In the genomic region with DNA sequence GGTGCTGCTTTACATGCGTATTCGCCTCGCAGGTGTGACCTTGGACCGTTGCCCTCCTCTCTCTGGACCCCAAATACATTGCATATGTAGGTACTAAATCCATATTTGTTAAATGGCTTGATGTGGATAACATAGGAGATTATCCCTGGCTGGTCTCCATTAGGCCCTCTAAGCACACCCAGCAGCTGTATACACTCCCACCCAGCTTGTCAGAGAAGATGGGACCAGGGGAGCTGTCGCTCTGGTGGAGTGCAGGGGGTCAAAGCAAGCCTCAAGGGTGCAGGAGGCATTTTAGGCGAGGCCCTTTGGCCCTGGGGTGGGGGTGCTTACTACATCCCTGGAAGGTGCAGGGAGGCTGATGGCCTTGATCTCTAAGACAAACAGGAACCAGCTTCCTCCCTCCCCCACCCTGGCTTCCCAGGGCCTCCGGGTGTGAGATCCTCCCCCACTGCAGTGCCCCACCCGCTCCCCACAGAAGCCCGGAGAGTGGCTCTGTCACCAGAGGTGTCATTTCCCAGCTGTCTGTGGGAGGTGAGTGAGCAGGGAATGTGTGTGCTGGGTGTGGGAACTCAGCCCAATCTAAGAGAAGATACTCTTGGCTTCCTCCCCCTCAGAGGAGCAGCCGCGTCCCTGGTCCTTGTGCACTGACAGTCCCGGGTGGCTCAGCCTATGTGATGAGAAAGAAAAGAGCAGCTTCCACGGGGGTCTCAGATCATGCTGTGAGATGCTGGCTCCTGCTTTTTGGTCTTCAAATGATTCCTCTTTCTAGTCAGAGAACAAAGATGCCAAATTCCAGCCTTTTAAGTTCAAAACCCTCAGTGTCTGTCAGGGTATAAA, we compare ENCODE assay signal across 6 cellular contexts. TPM values are rescaled to one million over a fixed set of nuclear protein-coding genes. Genes with fewer than 3 reads are reported as not detected.
A peak's percentile ranks its signal among the peaks of the same experiment; 100 is the strongest.
DNase-seq lines count a peak whose midpoint lies in the region; ATAC-seq and TF ChIP-seq lines count a peak whose summit lies in the region.

No MANE protein-coding gene starts in this region.

- H3K36me3 ChIP-seq in Caco-2 (ENCODE audit: control insufficient read depth, insufficient read depth, low read length), result no peaks in the 10 kb centered on the region
- peaks cover 19% of the 10 kb centered on the region; the same call in 1 of the 2 replicates for H3K36me3 ChIP-seq in OCI-LY7 (ENCODE audit: insufficient read depth, low read length)
- no peaks in the 10 kb centered on the region for H3K36me3 ChIP-seq in body of pancreas (replicated peaks in 1 of 2; ENCODE audit: insufficient read depth in 1 of 2, low read depth in 2 of 2)
- H3K36me3 ChIP-seq in muscle layer of colon (ENCODE audit: insufficient read depth, low read length), result peaks cover 24% of the 10 kb centered on the region

- H3K4me1 ChIP-seq in Caco-2 (peaks cover 9% of the 10 kb centered on the region; the same call in 1 of the 2 replicates), OCI-LY7 (ENCODE audit: insufficient read depth, low read length, poor library complexity, severe bottlenecking) (peaks cover 39% of the 10 kb centered on the region), body of pancreas (peaks cover 38% of the 10 kb centered on the region), muscle layer of colon (ENCODE audit: insufficient read depth, low read length) (peaks cover 37% of the 10 kb centered on the region)

- TF ChIP-seq POLR2A in body of pancreas (IDR thresholded peaks at IDR 0.05), result peak in 1 of 3 donors; percentile 25

- no peaks in the 10 kb centered on the region for H3K27me3 Mint-ChIP-seq in Caco-2 (ENCODE audit: insufficient read depth, unreplicated experiment)

- H3K27ac ChIP-seq in OCI-LY7 (ENCODE audit: low read depth, low read length, poor library complexity, severe bottlenecking) (peak overlapping the region; percentile 50), body of pancreas (peak overlapping the region; percentile 41 to 99 (median 99)), muscle layer of colon (ENCODE audit: low read depth, low read length) (peak overlapping the region; percentile 96)

- peaks cover 5% of the 10 kb centered on the region for H3K4me1 Mint-ChIP-seq in Caco-2 (ENCODE audit: low read depth, unreplicated experiment)

- no peaks in the 10 kb centered on the region for H3K9me3 Mint-ChIP-seq in Caco-2 (ENCODE audit: unreplicated experiment)

- H3K9ac ChIP-seq in muscle layer of colon (ENCODE audit: low read length), result peak overlapping the region; percentile 68

- H3K27me3 ChIP-seq in Caco-2 (replicated peaks; ENCODE audit: control insufficient read depth, insufficient read depth, low read length) (no peaks in the 10 kb centered on the region), body of pancreas (no peaks in the 10 kb centered on the region), muscle layer of colon (ENCODE audit: control insufficient read depth in 1 of 2, insufficient read depth in 2 of 2, low read length in 2 of 2) (no peaks in the 10 kb centered on the region)

- POLR2A ChIA-PET in Caco-2 (lab: Charles Lee) (interaction anchor here (1.7 kb wide), 1 partner anchor 9 kb away, joined by 14 read pairs; no protein-coding TSS in a partner anchor), OCI-LY7 (lab: Charles Lee) (interaction anchor here (0.6 to 1.9 kb wide), 4 partner anchors 9 to 478 kb away, joined by 3 to 12 read pairs (median 4); no protein-coding TSS in a partner anchor)

- DNase-seq in Caco-2, result no peak
- peak; percentile 62 for DNase-seq in OCI-LY7 (ENCODE audit: low spot score)
- DNase-seq in body of pancreas, result peak in 3 of 4 donors; percentile 70 to 81 (median 73)

- no peak for TF ChIP-seq CTCF in Caco-2 (IDR thresholded peaks at IDR 0.05; ENCODE audit: insufficient read depth in 1 of 2, low read depth in 1 of 2, low read length in 1 of 2, severe bottlenecking in 1 of 2, unreplicated experiment in 1 of 2)
- no peak for TF ChIP-seq CTCF in OCI-LY7 (conservative IDR thresholded peaks at IDR 0.05; ENCODE audit: low read length)
- TF ChIP-seq CTCF in body of pancreas (IDR thresholded peaks at IDR 0.05), result no peak

- CTCF ChIA-PET in Caco-2 (lab: Charles Lee) (no interaction called here), OCI-LY7 (lab: Charles Lee; ENCODE audit: unreplicated experiment) (interaction anchor here (0.6 to 1.4 kb wide), 2 partner anchors 20 to 27 kb away, joined by 3 read pairs; no protein-coding TSS in a partner anchor)

- peak overlapping the region; percentile 71 for H3K4me2 ChIP-seq in OCI-LY7 (ENCODE audit: low read length)

- peak overlapping the region; percentile 83 for H3K4me3 Mint-ChIP-seq in Caco-2 (ENCODE audit: unreplicated experiment)

- H3K36me3 Mint-ChIP-seq in Caco-2 (ENCODE audit: insufficient read depth, unreplicated experiment), result peaks cover 24% of the 10 kb centered on the region

- H3K27ac Mint-ChIP-seq in Caco-2 (ENCODE audit: unreplicated experiment), result no peak overlapping the region

- H3K4me3 ChIP-seq in Caco-2 (ENCODE audit: low read depth, low read length), result no peak overlapping the region
- H3K4me3 ChIP-seq in OCI-LY7 (ENCODE audit: low read depth, low read length, poor library complexity, severe bottlenecking), result peak overlapping the region; percentile 23
- H3K4me3 ChIP-seq in body of pancreas, result no peak overlapping the region
- no peak overlapping the region for H3K4me3 ChIP-seq in muscle layer of colon (ENCODE audit: low read depth in 1 of 2, low read length in 2 of 2)

- ATAC-seq in body of pancreas (no peak), GM21737 (IDR thresholded peaks at IDR 0.05; ENCODE audit: unreplicated experiment) (no peak), GM21390 (IDR thresholded peaks at IDR 0.05; ENCODE audit: unreplicated experiment) (no peak)

- WGBS in body of pancreas, 2 donors, result 17 to 27% methylated on average over 7 to 13 of the region's 13 CpGs

- peaks cover 14% of the 10 kb centered on the region; the same call in 1 of the 2 replicates for H3K79me2 ChIP-seq in OCI-LY7 (ENCODE audit: insufficient read depth, low read depth, low read length)

- peak overlapping the region; percentile 76 for H2AFZ ChIP-seq in OCI-LY7 (ENCODE audit: low read length)

- no peaks in the 10 kb centered on the region for H3K9me2 ChIP-seq in OCI-LY7 (ENCODE audit: insufficient read depth, low read length)

- intact Hi-C loops in Caco-2 (cut with micrococcal nuclease; ENCODE audit: unreplicated experiment) (no loop called here), OCI-LY7 (cut with micrococcal nuclease; ENCODE audit: unreplicated experiment) (no loop called here), body of pancreas (cut with DNase I) (no loop called here)

- BruUV-seq in Caco-2 (replicated peaks; lab: Mats Ljungman, UMichigan) (no TSS peak), OCI-LY7 (replicated peaks; lab: Mats Ljungman, UMichigan) (no TSS peak)

- H3K9me3 ChIP-seq in Caco-2 (no peaks in the 10 kb centered on the region), OCI-LY7 (ENCODE audit: low read length) (no peaks in the 10 kb centered on the region), body of pancreas (no peaks in the 10 kb centered on the region), muscle layer of colon (ENCODE audit: low read length) (no peaks in the 10 kb centered on the region)

- no peaks in the 10 kb centered on the region for H4K20me1 ChIP-seq in OCI-LY7 (ENCODE audit: insufficient read depth, low read length)

RNA-seq across cellular contexts. Expression of a gene that starts 1.4 kb away (rescaled TPM):
- total RNA-seq in Caco-2 (2022), result 10.5 and 12.2 TPM in 2 replicates
- total RNA-seq in OCI-LY7 (2014; rRNA removed; shearing (Covaris generic)), result 10.4 and 21.2 TPM in 2 replicates
- 40.9 and 45.1 TPM in 2 replicates for total RNA-seq in OCI-LY7 (2022)
- 10 to 100 TPM; 16.3 to 26.4 TPM for total RNA-seq in body of pancreas

RNA-seq across cellular contexts. Expression of a gene that starts 12.0 kb away (rescaled TPM):
- total RNA-seq in Caco-2 (2022) (5.4 TPM in 2 replicates), OCI-LY7 (2022) (43.9 and 45.4 TPM in 2 replicates), body of pancreas (10 to 100 TPM in 1 of 2 donors, 1 to 10 TPM in 1; 7.6 to 12.7 TPM)
- 34.6 and 57.0 TPM in 2 replicates for total RNA-seq in OCI-LY7 (2014; rRNA removed; shearing (Covaris generic))

RNA-seq across cellular contexts. Expression of a gene that starts 12.0 kb away (rescaled TPM):
- total RNA-seq in Caco-2 (2022) (10.6 and 10.8 TPM in 2 replicates), OCI-LY7 (2022) (38.0 and 48.0 TPM in 2 replicates), body of pancreas (10 to 100 TPM; 27.5 to 78.8 TPM)
- 13.9 and 15.4 TPM in 2 replicates for total RNA-seq in OCI-LY7 (2014; rRNA removed; shearing (Covaris generic))

RNA-seq across cellular contexts. Expression of a gene that starts 25.8 kb away (rescaled TPM):
- total RNA-seq in Caco-2 (2022) (4.2 and 4.7 TPM in 2 replicates), OCI-LY7 (2022) (12.0 and 12.7 TPM in 2 replicates), body of pancreas (10 to 100 TPM; 11.9 to 16.2 TPM)
- 13.9 and 14.3 TPM in 2 replicates for total RNA-seq in OCI-LY7 (2014; rRNA removed; shearing (Covaris generic))

RNA-seq across cellular contexts. Expression of a gene that starts 40.3 kb away (rescaled TPM):
- total RNA-seq in Caco-2 (2022), result not detected in 2 replicates
- 0.44 and 0.75 TPM in 2 replicates for total RNA-seq in OCI-LY7 (2014; rRNA removed; shearing (Covaris generic))
- total RNA-seq in OCI-LY7 (2022), result 4.6 and 5.8 TPM in 2 replicates
- not detected for total RNA-seq in body of pancreas

Comparison
In these comparisons a context has a peak if more than half of its experiments do, and no peak if none do; other contexts are left out.
1. DNase-seq: peak in OCI-LY7 (single experiment) and body of pancreas (3 of 4); none in Caco-2 (0 of 2).
2. Peak in every context shown above with its lines, with median percentiles within 50 percentile points of each other: H3K27ac ChIP-seq.